ENCODE assay signal across 8 cellular contexts in the genomic region with DNA sequence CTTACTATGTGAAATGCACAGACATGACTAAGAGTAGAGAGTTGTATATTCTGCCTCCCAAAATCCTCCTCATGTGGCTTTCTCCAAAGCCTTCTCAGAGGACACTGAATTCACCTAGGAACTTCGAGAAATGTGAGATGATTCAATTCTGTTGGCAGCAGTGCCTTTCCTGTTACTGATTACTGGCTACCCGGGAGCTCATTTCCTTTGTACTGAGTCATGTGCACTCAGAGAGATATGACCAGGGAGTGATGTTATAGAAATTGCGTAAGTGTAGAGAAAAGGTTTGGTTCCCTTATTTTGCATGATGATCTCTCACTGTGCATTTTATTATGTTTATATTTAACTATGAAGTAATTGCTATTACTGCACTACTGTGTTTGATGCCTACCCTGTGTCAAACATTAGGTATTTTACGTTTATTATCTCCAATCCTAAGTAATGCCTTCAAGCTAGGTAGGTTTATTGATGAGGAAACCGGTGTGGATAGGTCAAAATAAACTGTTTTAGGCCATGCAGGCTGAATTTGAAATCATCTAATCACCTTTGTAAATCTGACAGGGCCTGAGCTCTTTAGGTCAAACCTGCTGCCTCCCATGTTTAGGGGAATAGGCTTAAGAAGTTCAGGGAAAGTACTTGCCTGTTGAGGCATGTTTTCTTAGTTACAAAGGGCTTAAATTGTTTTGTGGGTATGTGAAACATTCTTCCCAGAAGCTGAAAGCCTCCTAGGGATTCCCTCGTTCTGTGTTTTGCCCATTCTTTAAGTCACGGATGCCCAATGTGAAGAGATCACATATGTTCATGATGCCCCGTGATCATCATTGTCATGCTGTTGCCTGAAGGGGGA.
DNase-seq lines count a peak whose midpoint lies in the region; ATAC-seq, FAIRE-seq and TF ChIP-seq lines count a peak whose summit lies in the region.

No MANE protein-coding gene starts in this region.

- H3K79me2 ChIP-seq in mammary epithelial cell (ENCODE audit: insufficient read depth, low read length) (peaks cover 87% of the 10 kb centered on the region), HepG2 (ENCODE audit: insufficient read depth, low read length) (peaks cover 89% of the 10 kb centered on the region)

- no peak for TF ChIP-seq CTCF in HFF-Myc (IDR thresholded peaks at IDR 0.05; ENCODE audit: low read depth, low read length, missing control alignments)
- TF ChIP-seq CTCF in mammary epithelial cell (conservative IDR thresholded peaks at IDR 0.05 in 1 of 2, IDR thresholded peaks at IDR 0.05 in 1 of 2; ENCODE audit: extremely low read depth in 1 of 2, insufficient read depth in 1 of 2, low read depth in 1 of 2, low read length in 2 of 2) = no peak
- no peak for TF ChIP-seq CTCF in HepG2 (CRISPR knock-in tag; IDR thresholded peaks at IDR 0.05)

- in situ Hi-C loops in mammary epithelial cell (cut with MboI; ENCODE audit: low sequenced_read_pairs in 2 of 2) = loop anchor here in 1 of 2 donors (25.0 kb wide), 1 partner anchor 234 kb away; the partner anchor contains the start of gene STAM2
- in situ Hi-C loops in HepG2 (cut with HindIII; ENCODE audit: extremely low pct_ligation_motif_present, low pct_unique_long_range_greater_than_20kb) = no loop called here

- H3K27me3 ChIP-seq in mammary epithelial cell (ENCODE audit: insufficient read depth, low read length) = no peaks in the 10 kb centered on the region
- no peaks in the 10 kb centered on the region for H3K27me3 ChIP-seq in HepG2 (ENCODE audit: control insufficient read depth in 1 of 2, insufficient read depth in 2 of 2, low read length in 2 of 2)

- DNase-seq in HFF-Myc (ENCODE audit: extremely low read depth, low read depth) (peak; percentile 94), NCI-H2029 treated with DMSO at 0.1 percent for 48 hours (lab: John Stamatoyannopoulos, UW) (peak; percentile 18), mammary epithelial cell (peak; percentile 97), HepG2 (ENCODE audit: low spot score) (peak; percentile 89), ureter (ENCODE audit: low spot score) (peak; percentile 67), NCI-H510A (lab: John Stamatoyannopoulos, UW) (no peak)
- no peak for DNase-seq in activated CD4-positive, alpha-beta T cell treated with anti-CD3 and anti-CD28 coated beads for 1 hour

- BruUV-seq in mammary epithelial cell (replicated peaks; lab: Mats Ljungman, UMichigan) (TSS peak; percentile 16), HepG2 (replicated peaks; lab: Mats Ljungman, UMichigan) (no TSS peak)

- CTCF ChIA-PET in mammary epithelial cell (lab: Charles Lee; ENCODE audit: low non-redundant PET) (interaction anchor here (0.6 kb wide), 1 partner anchor 11 kb away, joined by 4 read pairs; no protein-coding TSS in a partner anchor), HepG2 (lab: Yijun Ruan, JAX; ENCODE audit: low intra/inter-chr PET ratio, low total read pairs) (no interaction called here)

- no peaks in the 10 kb centered on the region for H3K36me3 ChIP-seq in mammary epithelial cell (ENCODE audit: insufficient read depth, low read length)
- peaks cover 6 to 11% of the 10 kb centered on the region in 2 experiments; a peak in 3 of 5 replicates for H3K36me3 ChIP-seq in HepG2 (replicated peaks in 1 of 2; ENCODE audit: control insufficient read depth in 1 of 2, insufficient read depth in 2 of 2, low read length in 2 of 2)

- H3K4me2 ChIP-seq in mammary epithelial cell (ENCODE audit: insufficient read depth, low read depth, low read length) = peak overlapping the region; percentile 82
- 0 out of 2 replicates have a peak overlapping the region, but pooled peaks have one; percentile 8 for H3K4me2 ChIP-seq in HepG2 (ENCODE audit: low read depth, low read length)

- H3K9me3 ChIP-seq in mammary epithelial cell (replicated peaks; ENCODE audit: insufficient read depth, low read length) (no peaks in the 10 kb centered on the region), HepG2 (ENCODE audit: low read length) (no peaks in the 10 kb centered on the region)

- intact Hi-C loops in mammary epithelial cell (cut with micrococcal nuclease) (loop anchor here (1.0 to 10.0 kb wide), 3 partner anchors 85 to 293 kb away; partner anchors contain the start of genes ARL6IP6 and PRPF40A), HepG2 (cut with micrococcal nuclease; ENCODE audit: unreplicated experiment) (no loop called here)

- FAIRE-seq in HepG2 (lab: Jason Lieb, UNC) = peak; percentile 23

- no peak overlapping the region for H3K4me3 ChIP-seq in HFF-Myc (replicated peaks; ENCODE audit: low read depth, low read length)
- H3K4me3 ChIP-seq in mammary epithelial cell (replicated peaks in 1 of 3; ENCODE audit: insufficient read depth in 1 of 3, low read depth in 2 of 3, low read length in 3 of 3) = peak overlapping the region; percentile 11 to 21 (median 20)
- no peak overlapping the region for H3K4me3 ChIP-seq in HepG2 (replicated peaks in 1 of 3; ENCODE audit: insufficient read depth in 1 of 3, low read depth in 2 of 3, low read length in 3 of 3)

- dilution Hi-C loops in mammary epithelial cell (cut with HindIII; ENCODE audit: low sequenced_read_pairs) = no loop called here

- WGBS in mammary epithelial cell (ENCODE audit: low coverage, missing lambda C conversion rate) = 1% methylated on average over 8 of the region's 8 CpGs
- WGBS in HepG2 (ENCODE audit: low lambda C conversion rate) = 64% methylated on average over 8 of the region's 8 CpGs

- H3K9ac ChIP-seq in mammary epithelial cell (ENCODE audit: insufficient read depth, low read length) (peak overlapping the region; percentile 84), HepG2 (ENCODE audit: insufficient read depth, low read depth, low read length) (no peak overlapping the region; the same call in 1 of the 2 replicates)

- no peak for TF ChIP-seq POLR2A in HepG2 (IDR thresholded peaks at IDR 0.05; ENCODE audit: insufficient read depth in 1 of 2, low read depth in 2 of 2, low read length in 2 of 2)

- H3K27ac ChIP-seq in mammary epithelial cell (ENCODE audit: insufficient read depth, low read depth, low read length) = peak overlapping the region; percentile 96
- peak overlapping the region; percentile 11 for H3K27ac ChIP-seq in HepG2 (ENCODE audit: extremely low read length, insufficient read depth, low read length)

- TF ChIP-seq RAD21 in HepG2 (CRISPR knock-in tag; IDR thresholded peaks at IDR 0.05) = no peak

- H2AFZ ChIP-seq in mammary epithelial cell (ENCODE audit: low read depth, low read length) (no peak overlapping the region), HepG2 (ENCODE audit: low read length) (no peak overlapping the region)

- H4K20me1 ChIP-seq in mammary epithelial cell (ENCODE audit: insufficient read depth, low read length) (no peaks in the 10 kb centered on the region), HepG2 (ENCODE audit: insufficient read depth, low read length) (peaks cover 8% of the 10 kb centered on the region)

- POLR2A ChIA-PET in HepG2 (lab: Yijun Ruan, JAX) = interaction anchor here (0.8 to 1.5 kb wide), 3 partner anchors 11 to 65 kb away, joined by 3 to 11 read pairs (median 3); no protein-coding TSS in a partner anchor

- TF ChIP-seq EP300 in HepG2 (IDR thresholded peaks at IDR 0.05; ENCODE audit: low read depth in 2 of 2, low read length in 2 of 2) (peak in 1 of 2 experiments; percentile 65; a peak in 2 of 4 replicates), HepG2 (CRISPR knock-in tag; IDR thresholded peaks at IDR 0.05; ENCODE audit: borderline replicate concordance) (no peak)

- peak; percentile 71 for ATAC-seq in GM18498 (IDR thresholded peaks at IDR 0.05; ENCODE audit: unreplicated experiment)
- peak; percentile 74 for ATAC-seq in HepG2

- H3K4me1 ChIP-seq in mammary epithelial cell (ENCODE audit: insufficient read depth, low read length) (peaks cover 33% of the 10 kb centered on the region), HepG2 (ENCODE audit: insufficient read depth, low read length) (peaks cover 73% of the 10 kb centered on the region)

TF ChIP-seq in HepG2, 621 proteins besides CTCF, POLR2A, EP300 and RAD21 (continues in another document):
- TF ChIP-seq ZNF44 (CRISPR knock-in tag; IDR thresholded peaks at IDR 0.05) (no peak), ZNF503 (CRISPR knock-in tag; IDR thresholded peaks at IDR 0.05) (no peak), KAT7 (CRISPR knock-in tag; IDR thresholded peaks at IDR 0.05; ENCODE audit: borderline replicate concordance) (peak; percentile 68; the same call in 1 of the 2 replicates), ZBTB44 (CRISPR knock-in tag; IDR thresholded peaks at IDR 0.05) (no peak), CBX1 (IDR thresholded peaks at IDR 0.05; ENCODE audit: low read depth) (no peak), SNAPC2 (CRISPR knock-in tag; IDR thresholded peaks at IDR 0.05) (no peak), ZNF768 (CRISPR knock-in tag; IDR thresholded peaks at IDR 0.05) (no peak), ZMYM4 (CRISPR knock-in tag; IDR thresholded peaks at IDR 0.05) (peak; percentile 27; the same call in 1 of the 2 replicates), CREB1 (IDR thresholded peaks at IDR 0.05) (peak; percentile 46; the same call in 1 of the 2 replicates), CREB1 (CRISPR knock-in tag; IDR thresholded peaks at IDR 0.05) (peak; percentile 81)

Comparison
In these comparisons a context has a peak if more than half of its experiments do, and no peak if none do; other contexts are left out.
1. DNase-seq: peak in HFF-Myc (single experiment), NCI-H2029 treated with DMSO at 0.1 percent for 48 hours (single experiment), mammary epithelial cell (single experiment), HepG2 (single experiment) and ureter (single experiment); none in activated CD4-positive, alpha-beta T cell treated with anti-CD3 and anti-CD28 coated beads for 1 hour (single experiment) and NCI-H510A (single experiment).
2. H3K4me3 ChIP-seq: peak in mammary epithelial cell (3 of 3); none in HFF-Myc (single experiment) and HepG2 (0 of 3).